21 cellular contexts compared by ENCODE assay signal in genomic region chr6:3039384-3039783, GRCh38. TPM values are rescaled to one million over a fixed set of nuclear protein-coding genes. Genes with fewer than 3 reads are reported as not detected.
DNase-seq lines count a peak whose midpoint lies in the region; ATAC-seq, FAIRE-seq and TF ChIP-seq lines count a peak whose summit lies in the region.
"Had no signal": no experiment of that assay in that cellular context is flagged by ENCODE, and none has a peak within 500 bp of the region (broad histone marks: within the 10 kb centered on the region; RNA-seq: fewer than 3 reads in every experiment).

No MANE protein-coding gene starts in this region.

- ATAC-seq in K562: no peak
- ATAC-seq in HG03039 (IDR thresholded peaks at IDR 0.05; ENCODE audit: unreplicated experiment): no peak
- ATAC-seq: activated T-cell treated with anti-CD3 and anti-CD28 coated beads, Interleukin-2, amount 50 U/mL, for 72 hours; Panc1; T-helper 17 cell had no signal

- no peaks in the 10 kb centered on the region for H3K9me1 ChIP-seq in K562 (ENCODE audit: control insufficient read depth, insufficient read depth, low read length)

- POLR2A ChIA-PET in K562 (lab: Yijun Ruan, JAX): interaction anchor here (0.9 to 3.3 kb wide), 6 partner anchors 9 to 38 kb away, joined by 3 to 50 read pairs (median 9); no protein-coding TSS in a partner anchor

- TF ChIP-seq EP300 in K562 (IDR thresholded peaks at IDR 0.05; ENCODE audit: low read length): no peak

- no TSS peak for BruUV-seq in K562 (replicated peaks; lab: Mats Ljungman, UMichigan)

- FAIRE-seq in K562 (lab: Jason Lieb, UNC): no peak

- H3K9me3 Mint-ChIP-seq in activated T-helper 2 cell treated with anti-CD3 and anti-CD28 coated beads, Interferon-gamma antibody, Interleukin-2, Interleukin-4, amounts not matched to agents 10 μg/mL and 5 μg/mL and 100 μg/mL, durations not matched to agents 14 hours and 24 hours and 36 hours: peaks cover 11% of the 10 kb centered on the region
- H3K9me3 Mint-ChIP-seq: activated T-cell treated with anti-CD3 and anti-CD28 coated beads, Interleukin-2, amount 50 U/mL, for 72 hours had no signal

- intact Hi-C loops in K562 (cut with micrococcal nuclease): no loop called here
- intact Hi-C loops in activated T-helper 2 cell treated with anti-CD3 and anti-CD28 coated beads, Interferon-gamma antibody, Interleukin-2, Interleukin-4, amounts not matched to agents 10 μg/mL and 5 μg/mL and 100 μg/mL, durations not matched to agents 14 hours and 24 hours and 36 hours (cut with micrococcal nuclease): no loop called here

- no peak overlapping the region for H3K27ac Mint-ChIP-seq in activated T-helper 2 cell treated with anti-CD3 and anti-CD28 coated beads, Interferon-gamma antibody, Interleukin-2, Interleukin-4, amounts not matched to agents 10 μg/mL and 5 μg/mL and 100 μg/mL, durations not matched to agents 14 hours and 24 hours and 36 hours
- H3K27ac Mint-ChIP-seq: activated naive CD4-positive, alpha-beta T cell treated with anti-CD3 and anti-CD28 coated beads, Interleukin-2, amount 10 ng/mL, durations not matched to agents 7 days and 5 days; activated T-cell treated with anti-CD3 and anti-CD28 coated beads, Interleukin-2, amount 50 U/mL, for 72 hours; CD4-positive, alpha-beta memory T cell; T-helper 17 cell had no signal

- no peaks in the 10 kb centered on the region for H3K36me3 Mint-ChIP-seq in activated T-helper 2 cell treated with anti-CD3 and anti-CD28 coated beads, Interferon-gamma antibody, Interleukin-2, Interleukin-4, amounts not matched to agents 10 μg/mL and 5 μg/mL and 100 μg/mL, durations not matched to agents 14 hours and 24 hours and 36 hours (ENCODE audit: low read depth)
- H3K36me3 Mint-ChIP-seq: activated naive CD4-positive, alpha-beta T cell treated with anti-CD3 and anti-CD28 coated beads, Interleukin-2, amount 10 ng/mL, durations not matched to agents 7 days and 5 days; CD4-positive, alpha-beta memory T cell had no signal

- H3K4me3 Mint-ChIP-seq in activated T-helper 2 cell treated with anti-CD3 and anti-CD28 coated beads, Interferon-gamma antibody, Interleukin-2, Interleukin-4, amounts not matched to agents 10 μg/mL and 5 μg/mL and 100 μg/mL, durations not matched to agents 14 hours and 24 hours and 36 hours (ENCODE audit: low read depth): no peak overlapping the region
- H3K4me3 Mint-ChIP-seq: activated naive CD4-positive, alpha-beta T cell treated with anti-CD3 and anti-CD28 coated beads, Interleukin-2, amount 10 ng/mL, durations not matched to agents 7 days and 5 days; activated T-cell treated with anti-CD3 and anti-CD28 coated beads, Interleukin-2, amount 50 U/mL, for 72 hours; CD4-positive, alpha-beta memory T cell; T-helper 17 cell had no signal

- no peak overlapping the region for H3K4me3 ChIP-seq in K562
- H3K4me3 ChIP-seq: spleen, testis, vagina had no signal

- H3K27me3 ChIP-seq in K562 (ENCODE audit: control insufficient read depth in 2 of 2, insufficient read depth in 2 of 2, low read length in 2 of 2): no peaks in the 10 kb centered on the region
- H3K27me3 ChIP-seq: spleen, testis, vagina had no signal

- no peak overlapping the region for H2AFZ ChIP-seq in K562 (ENCODE audit: low read depth, low read length)

- H3K9ac ChIP-seq in K562 (ENCODE audit: insufficient read depth in 1 of 2, low read depth in 2 of 2, low read length in 2 of 2): no peak overlapping the region

- H3K4me1 Mint-ChIP-seq in activated T-helper 2 cell treated with anti-CD3 and anti-CD28 coated beads, Interferon-gamma antibody, Interleukin-2, Interleukin-4, amounts not matched to agents 10 μg/mL and 5 μg/mL and 100 μg/mL, durations not matched to agents 14 hours and 24 hours and 36 hours (ENCODE audit: low read depth): no peaks in the 10 kb centered on the region
- H3K4me1 Mint-ChIP-seq: activated naive CD4-positive, alpha-beta T cell treated with anti-CD3 and anti-CD28 coated beads, Interleukin-2, amount 10 ng/mL, durations not matched to agents 7 days and 5 days; CD4-positive, alpha-beta memory T cell had no signal

- CTCF ChIA-PET in K562 (lab: Yijun Ruan, JAX; ENCODE audit: low intra/inter-chr PET ratio): no interaction called here

- peaks cover 18% of the 10 kb centered on the region for H3K9me3 ChIP-seq in K562 (replicated peaks; ENCODE audit: control insufficient read depth, insufficient read depth, low read depth, low read length)
- H3K9me3 ChIP-seq: spleen, testis, vagina had no signal

- H3K4me2 ChIP-seq in K562 (ENCODE audit: insufficient read depth, low read length): no peak overlapping the region

- no peaks in the 10 kb centered on the region; a peak in 1 of 5 replicates for H3K4me1 ChIP-seq in K562 (replicated peaks in 1 of 2; ENCODE audit: control insufficient read depth in 2 of 2, insufficient read depth in 2 of 2, low read length in 2 of 2)
- H3K4me1 ChIP-seq: testis, vagina had no signal

- H3K27ac ChIP-seq in K562 (ENCODE audit: extremely low read depth, low read depth, low read length): no peak overlapping the region
- H3K27ac ChIP-seq: spleen, testis, vagina had no signal

- TF ChIP-seq RAD21 in K562 (CRISPR knock-in tag; conservative IDR thresholded peaks at IDR 0.05 in 1 of 2, IDR thresholded peaks at IDR 0.05 in 1 of 2): no peak

- in situ Hi-C loops in K562 (cut with MboI): no loop called here

- DNase-seq in DMS79 (lab: John Stamatoyannopoulos, UW): peak; percentile 31
- peak; percentile 87 for DNase-seq in NCI-H1105 treated with DMSO at 0.1 percent for 48 hours (lab: John Stamatoyannopoulos, UW)
- DNase-seq in NCI-H2227 (lab: John Stamatoyannopoulos, UW; ENCODE audit: unreplicated experiment): peak; percentile 91
- no peak for DNase-seq in K562 (ENCODE audit: extremely low read depth in 1 of 4, low spot score in 3 of 4)
- DNase-seq in activated T-helper 2 cell treated with anti-CD3 and anti-CD28 coated beads, Interferon-gamma antibody, Interleukin-2, Interleukin-4, amounts not matched to agents 10 μg/mL and 5 μg/mL and 100 μg/mL, durations not matched to agents 14 hours and 24 hours and 36 hours (ENCODE audit: low spot score): no peak
- no peak for DNase-seq in AML-193 (lab: John Stamatoyannopoulos, UW)
- DNase-seq: activated CD4-positive, alpha-beta T cell treated with anti-CD3 and anti-CD28 coated beads for 48 hours; activated naive CD4-positive, alpha-beta T cell treated with anti-CD3 and anti-CD28 coated beads, Interleukin-2, amount 10 ng/mL, durations not matched to agents 7 days and 5 days; activated T-cell treated with anti-CD3 and anti-CD28 coated beads, Interleukin-2, amount 50 U/mL, for 72 hours; CD4-positive, alpha-beta memory T cell; DND-41; GOT3; NCI-H187 treated with DMSO at 0.1 percent for 48 hours; spleen; stimulated activated CD4-positive, alpha-beta T cell treated with anti-CD3 and anti-CD28 coated beads, Interleukin-4, amount 100 ng/mL, for 1 hour; stimulated activated naive CD4-positive, alpha-beta T cell; T-helper 17 cell; testis had no signal

- TF ChIP-seq POLR2A in K562 (conservative IDR thresholded peaks at IDR 0.05): no peak

- TF ChIP-seq CTCF in K562 (IDR thresholded peaks at IDR 0.05 in 2 of 3, conservative IDR thresholded peaks at IDR 0.05 in 1 of 3; ENCODE audit: insufficient read depth in 2 of 3, low read depth in 1 of 3, low read length in 3 of 3): no peak

- H3K79me2 ChIP-seq in K562 (ENCODE audit: control insufficient read depth, insufficient read depth, low read length): no peaks in the 10 kb centered on the region

- no peaks in the 10 kb centered on the region for H3K36me3 ChIP-seq in K562 (ENCODE audit: control insufficient read depth, insufficient read depth, low read length)
- H3K36me3 ChIP-seq: spleen, vagina had no signal

- peaks cover 16% of the 10 kb centered on the region for H3K27me3 Mint-ChIP-seq in activated T-helper 2 cell treated with anti-CD3 and anti-CD28 coated beads, Interferon-gamma antibody, Interleukin-2, Interleukin-4, amounts not matched to agents 10 μg/mL and 5 μg/mL and 100 μg/mL, durations not matched to agents 14 hours and 24 hours and 36 hours (ENCODE audit: low read depth)
- H3K27me3 Mint-ChIP-seq: CD4-positive, alpha-beta memory T cell had no signal

- 44% methylated on average over 3 of the region's 3 CpGs for whole genome bisulfite sequencing in K562 (ENCODE audit: insufficient coverage, low coverage, missing lambda C conversion rate)

- H4K20me1 ChIP-seq in K562 (replicated peaks; ENCODE audit: control insufficient read depth, insufficient read depth, low read length): no peaks in the 10 kb centered on the region

RNA-seq across cellular contexts. Expression of gene RIPK1, which starts 28.9 kb away (rescaled TPM):
- 21.4 and 26.8 TPM in 2 replicates for total RNA-seq in K562 (2011; cell fraction: chromatin; rRNA removed; ENCODE audit: low replicate concordance)
- 10.3 and 11.1 TPM in 2 replicates for total RNA-seq in K562 (2011; cell fraction: nucleolus; rRNA removed)
- total RNA-seq in K562 (2011; cell fraction: nucleoplasm; rRNA removed): 12.0 and 12.4 TPM in 2 replicates
- total RNA-seq in K562 (2014; rRNA removed) (14.4 and 15.8 TPM in 2 replicates), K562 (2014; rRNA removed; fragmentation: Illumina TruSeq; extraction: Trizol) (17.7 and 19.6 TPM in 2 replicates), K562 (2015; rRNA removed; fragmentation: Illumina TruSeq; extraction: Trizol) (20.9 and 23.2 TPM in 2 replicates), K562 (2021) (17.2 and 19.4 TPM in 2 replicates)
- polyA plus RNA-seq in K562 (2011; rRNA removed) (15.9 and 23.2 TPM in 2 replicates), K562 (2014; fragmentation: Illumina TruSeq; extraction: Trizol) (21.7 and 24.9 TPM in 2 replicates), K562 (2014; fragmentation: Nextera tagmentation; extraction: Ambion mirVana) (1 to 10 TPM; 3.8 to 4.5 TPM), K562 (2014; rRNA removed) (14.5 and 16.9 TPM in 2 replicates)
- polyA plus RNA-seq in K562 (2011; cell fraction: cytosol; rRNA removed): 11.5 and 12.3 TPM in 2 replicates
- polyA plus RNA-seq in K562 (2011; cell fraction: nucleus; rRNA removed): 11.6 and 14.1 TPM in 2 replicates
- 17.4 and 19.0 TPM in 2 replicates for polyA plus RNA-seq in K562 (2012)
- polyA minus RNA-seq in K562 (2011; rRNA and poly(A)+ RNA removed): 29.0 and 42.9 TPM in 2 replicates
- 10.7 and 18.6 TPM in 2 replicates for polyA minus RNA-seq in K562 (2011; cell fraction: cytosol; rRNA and poly(A)+ RNA removed)
- 4.7 and 6.1 TPM in 2 replicates for polyA minus RNA-seq in K562 (2011; cell fraction: nucleus; rRNA and poly(A)+ RNA removed)
- 18.3 and 19.0 TPM in 2 replicates for total RNA-seq in activated T-helper 2 cell treated with anti-CD3 and anti-CD28 coated beads, Interferon-gamma antibody, Interleukin-2, Interleukin-4, amounts not matched to agents 10 μg/mL and 5 μg/mL and 100 μg/mL, durations not matched to agents 14 hours and 24 hours and 36 hours

RNA-seq across cellular contexts. Expression of gene NQO2, which starts 39.7 kb away (rescaled TPM):
- total RNA-seq in K562 (2011; cell fraction: chromatin; rRNA removed; ENCODE audit: low replicate concordance): 88.6 and 124 TPM in 2 replicates
- 76.6 and 81.5 TPM in 2 replicates for total RNA-seq in K562 (2011; cell fraction: nucleolus; rRNA removed)
- total RNA-seq in K562 (2011; cell fraction: nucleoplasm; rRNA removed): 59.8 and 71.4 TPM in 2 replicates
- total RNA-seq in K562 (2014; rRNA removed): 101 and 110 TPM in 2 replicates
- total RNA-seq in K562 (2014; rRNA removed; fragmentation: Illumina TruSeq; extraction: Trizol): 106 and 108 TPM in 2 replicates
- total RNA-seq in K562 (2015; rRNA removed; fragmentation: Illumina TruSeq; extraction: Trizol): 116 TPM in 2 replicates
- 136 and 139 TPM in 2 replicates for total RNA-seq in K562 (2021)
- 187 and 214 TPM in 2 replicates for polyA plus RNA-seq in K562 (2011; rRNA removed)
- 201 and 211 TPM in 2 replicates for polyA plus RNA-seq in K562 (2011; cell fraction: cytosol; rRNA removed)
- polyA plus RNA-seq in K562 (2011; cell fraction: nucleus; rRNA removed): 136 and 150 TPM in 2 replicates
- polyA plus RNA-seq in K562 (2012): 121 and 287 TPM in 2 replicates
- 113 and 118 TPM in 2 replicates for polyA plus RNA-seq in K562 (2014; fragmentation: Illumina TruSeq; extraction: Trizol)
- 10 to 100 TPM; 54.6 to 70.1 TPM for polyA plus RNA-seq in K562 (2014; fragmentation: Nextera tagmentation; extraction: Ambion mirVana)
- 145 and 149 TPM in 2 replicates for polyA plus RNA-seq in K562 (2014; rRNA removed)
- polyA minus RNA-seq in K562 (2011; rRNA and poly(A)+ RNA removed): 136 and 185 TPM in 2 replicates
- polyA minus RNA-seq in K562 (2011; cell fraction: cytosol; rRNA and poly(A)+ RNA removed): 67.3 and 100 TPM in 2 replicates
- 20.6 and 27.7 TPM in 2 replicates for polyA minus RNA-seq in K562 (2011; cell fraction: nucleus; rRNA and poly(A)+ RNA removed)
- total RNA-seq in activated T-helper 2 cell treated with anti-CD3 and anti-CD28 coated beads, Interferon-gamma antibody, Interleukin-2, Interleukin-4, amounts not matched to agents 10 μg/mL and 5 μg/mL and 100 μg/mL, durations not matched to agents 14 hours and 24 hours and 36 hours: 42.5 and 45.6 TPM in 2 replicates

Comparison
In these comparisons a context has a peak if more than half of its experiments do, and no peak if none do; other contexts are left out.
1. DNase-seq: peak in DMS79 (single experiment), NCI-H1105 treated with DMSO at 0.1 percent for 48 hours (single experiment) and NCI-H2227 (single experiment); none in K562 (0 of 4), activated T-helper 2 cell treated with anti-CD3 and anti-CD28 coated beads, Interferon-gamma antibody, Interleukin-2, Interleukin-4, amounts not matched to agents 10 μg/mL and 5 μg/mL and 100 μg/mL, durations not matched to agents 14 hours and 24 hours and 36 hours (single experiment) and AML-193 (0 of 2).